Comparison of ENCODE assay signal across 10 cellular contexts in genomic region chr22:47899894-47900293, GRCh38.
"Had no signal": no experiment of that assay in that cellular context is flagged by ENCODE, and none has a peak within 500 bp of the region (broad histone marks: within the 10 kb centered on the region; RNA-seq: fewer than 3 reads in every experiment).

No MANE protein-coding gene starts in this region.

- H3K36me3 Mint-ChIP-seq: IgD-negative memory B cell had no signal

- H3K4me3 ChIP-seq: GM23248, HAP-1 had no signal

- H3K27ac ChIP-seq: GM23248, HL-60 had no signal

- H3K4me1 ChIP-seq: HAP-1 had no signal

- ATAC-seq: HCT116, HepG2 had no signal

- H3K36me3 ChIP-seq: HAP-1 had no signal

- H3K4me3 Mint-ChIP-seq: HFFc6, IgD-negative memory B cell had no signal

- H3K9me3 ChIP-seq: HAP-1 had no signal

- H3K4me1 Mint-ChIP-seq: IgD-negative memory B cell had no signal

- DNase-seq: GM23248, GOT3, H7, HFFc6, KBM-7 had no signal

- H3K27ac Mint-ChIP-seq: HFFc6, IgD-negative memory B cell had no signal
